In the genomic region with DNA sequence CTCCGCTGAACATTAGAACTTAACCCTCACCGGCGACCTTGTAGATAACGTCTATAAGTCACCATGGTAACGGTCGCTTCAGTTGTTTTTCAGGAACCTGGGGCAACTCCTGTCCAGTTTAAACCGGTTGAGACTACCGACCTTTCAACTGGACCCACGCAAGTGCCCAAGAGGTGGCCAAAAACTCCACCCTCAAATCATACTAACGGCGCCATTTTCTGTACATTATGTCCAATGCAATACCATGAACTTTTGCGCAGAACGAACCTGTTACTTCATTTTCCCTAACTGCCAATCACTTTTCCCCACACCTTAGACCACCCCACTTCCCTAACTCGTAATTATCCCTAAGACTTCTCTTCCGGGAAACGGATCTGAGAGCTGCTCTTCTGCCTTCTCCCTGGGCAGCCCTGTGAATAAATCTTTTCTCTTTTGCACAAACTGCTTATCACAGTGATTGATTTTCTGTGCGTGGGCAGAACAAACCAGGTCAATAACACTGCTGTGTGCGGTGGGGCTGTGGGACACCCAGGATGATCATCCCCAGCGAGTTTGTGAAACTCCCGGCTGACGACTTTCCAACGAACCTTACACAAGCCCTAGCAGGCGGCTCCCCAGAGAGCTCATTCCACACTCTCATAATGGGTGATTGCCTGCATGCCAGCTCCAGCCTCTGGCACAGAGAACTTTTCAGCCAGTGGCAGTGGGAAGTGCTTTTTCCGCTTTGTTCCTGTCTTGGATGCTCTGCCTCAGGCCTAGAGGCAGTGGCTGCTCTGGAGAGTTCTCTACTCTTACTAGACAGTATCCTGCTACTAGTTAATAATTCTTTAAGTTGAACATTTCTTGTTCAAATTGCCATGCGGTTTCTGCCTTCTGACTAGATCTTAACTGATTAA, we compare ENCODE assay signal across 10 cellular contexts. TPM values are rescaled to one million over a fixed set of nuclear protein-coding genes. Genes with fewer than 3 reads are reported as not detected.
DNase-seq lines count a peak whose midpoint lies in the region; ATAC-seq and TF ChIP-seq lines count a peak whose summit lies in the region.
"Had no signal": no experiment of that assay in that cellular context is flagged by ENCODE, and none has a peak within 500 bp of the region (broad histone marks: within the 10 kb centered on the region; RNA-seq: fewer than 3 reads in every experiment).

No MANE protein-coding gene starts in this region.

- H3K36me3 ChIP-seq in H7 (replicated peaks; ENCODE audit: control insufficient read depth, insufficient read depth, low read length) (no peaks in the 10 kb centered on the region), neuronal stem cell (replicated peaks in 1 of 2; ENCODE audit: control insufficient read depth in 2 of 2, insufficient read depth in 2 of 2, low read length in 2 of 2) (no peaks in the 10 kb centered on the region)
- H3K36me3 ChIP-seq: left lung had no signal

- ATAC-seq in GM18511 (IDR thresholded peaks at IDR 0.05; ENCODE audit: unreplicated experiment), result no peak
- ATAC-seq: left lung had no signal

- no peaks in the 10 kb centered on the region for H3K79me1 ChIP-seq in neuronal stem cell (ENCODE audit: low read depth, low read length)

- DNase-seq in H7 (no peak), NCI-H69 (lab: John Stamatoyannopoulos, UW) (peak; percentile 36), erythroblast (lab: John Stamatoyannopoulos, UW) (peak; percentile 3 to 4), neuronal stem cell (ENCODE audit: low spot score) (no peak)
- no peak for DNase-seq in activated CD4-positive, alpha-beta T cell treated with anti-CD3 and anti-CD28 coated beads for 4 hours
- no peak for DNase-seq in stimulated activated CD4-positive, alpha-beta T cell treated with anti-CD3 and anti-CD28 coated beads, Interleukin-12 subunit alpha, Interleukin-12 subunit beta, amount 100 ng/mL, for 4 hours
- DNase-seq: left lung, NCI-H1436 had no signal

- no peak overlapping the region for H3K14ac ChIP-seq in neuronal stem cell (ENCODE audit: low read length)

- peak overlapping the region; percentile 15 for H2BK15ac ChIP-seq in neuronal stem cell (ENCODE audit: low read length)

- no peak overlapping the region for H2BK12ac ChIP-seq in neuronal stem cell (ENCODE audit: low read length)

- WGBS in neuronal stem cell (ENCODE audit: extremely low coverage in 2 of 2, insufficient read length in 2 of 2, insufficient replicate concordance in 1 of 2), 2 donors, result no CpG with 5 or more reads among the region's 25 CpGs

- H3K4me1 ChIP-seq in neuronal stem cell (ENCODE audit: control insufficient read depth in 2 of 2, insufficient read depth in 1 of 2, low read depth in 1 of 2, low read length in 2 of 2), result peaks cover 13 to 16% of the 10 kb centered on the region in 2 donors
- H3K4me1 ChIP-seq: left lung had no signal

- no peak overlapping the region for H4K8ac ChIP-seq in neuronal stem cell (ENCODE audit: low read depth, low read length)

- no peak overlapping the region for H4K91ac ChIP-seq in neuronal stem cell (ENCODE audit: low read depth, low read length, poor library complexity)

- no peak overlapping the region for H3K9ac ChIP-seq in neuronal stem cell (ENCODE audit: low read depth, low read length, poor library complexity)

- peak overlapping the region; percentile 53 for H3K18ac ChIP-seq in neuronal stem cell (ENCODE audit: low read length)

- no peak overlapping the region for H3K27ac ChIP-seq in neuronal stem cell (replicated peaks; ENCODE audit: low read length)
- H3K27ac ChIP-seq: left lung had no signal

- no peak for TF ChIP-seq POLR2A in erythroblast (IDR thresholded peaks at IDR 0.05; ENCODE audit: low read length)

- peak overlapping the region; percentile 76 for H2AFZ ChIP-seq in neuronal stem cell (ENCODE audit: low read length)

- H3K4me3 ChIP-seq in H7 (ENCODE audit: insufficient read depth, low read depth, low read length) (peak overlapping the region; percentile 40; the same call in 1 of the 2 replicates), neuronal stem cell (ENCODE audit: low read length in 2 of 2) (no peak overlapping the region)
- H3K4me3 ChIP-seq: left lung had no signal

- H3K27me3 ChIP-seq in H7 (ENCODE audit: control insufficient read depth, insufficient read depth, low read length) (peaks cover 38% of the 10 kb centered on the region), neuronal stem cell (ENCODE audit: control insufficient read depth in 3 of 3, insufficient read depth in 3 of 3, low read depth in 1 of 3, low read length in 3 of 3) (peaks cover 0 to 7% (median 0%) of the 10 kb centered on the region in 3 experiments)

- no peaks in the 10 kb centered on the region for H3K9me3 ChIP-seq in neuronal stem cell (replicated peaks in 1 of 2; ENCODE audit: control insufficient read depth in 2 of 2, insufficient read depth in 1 of 2, low read depth in 1 of 2, low read length in 2 of 2)
- H3K9me3 ChIP-seq: left lung had no signal

- no peak overlapping the region for H2BK120ac ChIP-seq in neuronal stem cell (ENCODE audit: low read depth, low read length)

- H2AK5ac ChIP-seq in neuronal stem cell (ENCODE audit: low read depth, low read length), result peak overlapping the region; percentile 31

- no peak overlapping the region for H2BK5ac ChIP-seq in neuronal stem cell (ENCODE audit: low read length)

- H3K4me2 ChIP-seq in neuronal stem cell (ENCODE audit: insufficient read depth, low read length, poor library complexity, severe bottlenecking), result no peak overlapping the region

- H3K4ac ChIP-seq in neuronal stem cell (ENCODE audit: low read length), result no peak overlapping the region

- H3K23ac ChIP-seq in neuronal stem cell (ENCODE audit: low read depth, low read length, poor library complexity), result no peak overlapping the region

RNA-seq across cellular contexts. Expression of a gene that starts 28.6 kb away (rescaled TPM):
- total RNA-seq in H7 (2014; rRNA removed; shearing (Covaris generic)), result not detected in 2 replicates
- not detected for polyA plus RNA-seq in neuronal stem cell (2013, experiment 1 of 2)
- polyA plus RNA-seq in neuronal stem cell (2013, experiment 2 of 2), result not detected
- total RNA-seq: left lung, pulmonary artery endothelial cell had no signal

RNA-seq across cellular contexts. Expression of a gene that starts 38.6 kb away (rescaled TPM):
- total RNA-seq in H7 (2014; rRNA removed; shearing (Covaris generic)), result not detected in 2 replicates
- not detected for polyA plus RNA-seq in neuronal stem cell (2013, experiment 1 of 2)
- not detected for polyA plus RNA-seq in neuronal stem cell (2013, experiment 2 of 2)
- total RNA-seq: left lung, pulmonary artery endothelial cell had no signal

Comparison
In these comparisons a context has a peak if more than half of its experiments do, and no peak if none do; other contexts are left out.
1. DNase-seq: peak in NCI-H69 (single experiment) and erythroblast (2 of 2); none in H7 (single experiment), neuronal stem cell (single experiment), activated CD4-positive, alpha-beta T cell treated with anti-CD3 and anti-CD28 coated beads for 4 hours (0 of 2) and stimulated activated CD4-positive, alpha-beta T cell treated with anti-CD3 and anti-CD28 coated beads, Interleukin-12 subunit alpha, Interleukin-12 subunit beta, amount 100 ng/mL, for 4 hours (single experiment).